Comparison of ENCODE assay signal across 13 cellular contexts in genomic region chr1:111228748-111229126, GRCh38. TPM values are rescaled to one million over a fixed set of nuclear protein-coding genes. Genes with fewer than 3 reads are reported as not detected.
DNase-seq lines count a peak whose midpoint lies in the region; ATAC-seq and TF ChIP-seq lines count a peak whose summit lies in the region.
"Had no signal": no experiment of that assay in that cellular context is flagged by ENCODE, and none has a peak within 500 bp of the region (broad histone marks: within the 10 kb centered on the region; RNA-seq: fewer than 3 reads in every experiment).

No MANE protein-coding gene starts in this region.

- TF ChIP-seq CTCF in activated B cell treated with CpG ODN at 0.5 μM for 24 hours (IDR thresholded peaks at IDR 0.05) (no peak), left lung (IDR thresholded peaks at IDR 0.05) (no peak), type B pancreatic cell (conservative IDR thresholded peaks at IDR 0.05) (no peak)

- H3K4me3 ChIP-seq in left lung: no peak overlapping the region

- H3K36me3 Mint-ChIP-seq in activated naive CD8-positive, alpha-beta T cell: no peaks in the 10 kb centered on the region
- H3K36me3 Mint-ChIP-seq in activated naive CD8-positive, alpha-beta T cell treated with anti-CD3 and anti-CD28 coated beads for 36 hours: peaks cover 1% of the 10 kb centered on the region
- H3K36me3 Mint-ChIP-seq in activated B cell treated with CpG ODN at 0.5 μM for 24 hours (ENCODE audit: low read depth) (peaks cover 3% of the 10 kb centered on the region), type B pancreatic cell (no peaks in the 10 kb centered on the region)

- CTCF ChIA-PET in activated B cell treated with CpG ODN at 0.5 μM for 24 hours (lab: Charles Lee): interaction anchor here (1.2 to 1.3 kb wide), 2 partner anchors 9 to 27 kb away, joined by 3 to 6 read pairs; no protein-coding TSS in a partner anchor

- peak overlapping the region; percentile 82 for H3K27ac Mint-ChIP-seq in activated naive CD8-positive, alpha-beta T cell
- H3K27ac Mint-ChIP-seq in activated naive CD8-positive, alpha-beta T cell treated with anti-CD3 and anti-CD28 coated beads for 36 hours: no peak overlapping the region
- peak overlapping the region; percentile 82 for H3K27ac Mint-ChIP-seq in activated B cell treated with CpG ODN at 0.5 μM for 24 hours
- H3K27ac Mint-ChIP-seq in type B pancreatic cell: peak overlapping the region; percentile 57

- no peaks in the 10 kb centered on the region for H3K27me3 ChIP-seq in left lung

- peaks cover 5 to 30% of the 10 kb centered on the region in 2 donors for H3K4me1 ChIP-seq in left lung

- intact Hi-C loops in activated B cell treated with CpG ODN at 0.5 μM for 24 hours (cut with micrococcal nuclease) (loop anchor here (1.0 kb wide), 1 partner anchor 7 kb away; no protein-coding TSS in a partner anchor), left lung (cut with DNase I) (loop anchor here in 1 of 2 donors (10.0 kb wide), 1 partner anchor 176 kb away; no protein-coding TSS in a partner anchor), posterior cingulate gyrus (cut with DNase I) (loop anchor here (5.0 kb wide), 1 partner anchor 104 kb away; no protein-coding TSS in a partner anchor)

- peak overlapping the region; percentile 56 for H3K4me3 Mint-ChIP-seq in activated naive CD8-positive, alpha-beta T cell
- H3K4me3 Mint-ChIP-seq in activated naive CD8-positive, alpha-beta T cell treated with anti-CD3 and anti-CD28 coated beads for 36 hours: no peak overlapping the region
- H3K4me3 Mint-ChIP-seq in activated B cell treated with CpG ODN at 0.5 μM for 24 hours (no peak overlapping the region), type B pancreatic cell (no peak overlapping the region)

- no peak for DNase-seq in activated naive CD8-positive, alpha-beta T cell treated with anti-CD3 and anti-CD28 coated beads for 36 hours
- no peak for DNase-seq in activated B cell treated with CpG ODN at 0.5 μM for 24 hours
- DNase-seq in left lung: no peak
- no peak for DNase-seq in type B pancreatic cell (ENCODE audit: extremely low spot score, unreplicated experiment)
- no peak for DNase-seq in posterior cingulate gyrus
- DNase-seq: activated naive CD4-positive, alpha-beta T cell treated with anti-CD3 and anti-CD28 coated beads, Interleukin-2, amount 10 ng/mL, durations not matched to agents 7 days and 5 days; NCI-H2029; small intestine had no signal

- H3K4me1 Mint-ChIP-seq in activated naive CD8-positive, alpha-beta T cell (ENCODE audit: low read depth): peaks cover 76% of the 10 kb centered on the region
- H3K4me1 Mint-ChIP-seq in activated naive CD8-positive, alpha-beta T cell treated with anti-CD3 and anti-CD28 coated beads for 36 hours: peaks cover 62% of the 10 kb centered on the region
- peaks cover 79% of the 10 kb centered on the region for H3K4me1 Mint-ChIP-seq in activated B cell treated with CpG ODN at 0.5 μM for 24 hours
- peaks cover 16% of the 10 kb centered on the region for H3K4me1 Mint-ChIP-seq in type B pancreatic cell (ENCODE audit: unreplicated experiment)

- H3K27me3 Mint-ChIP-seq in activated naive CD8-positive, alpha-beta T cell: no peaks in the 10 kb centered on the region
- no peaks in the 10 kb centered on the region for H3K27me3 Mint-ChIP-seq in activated naive CD8-positive, alpha-beta T cell treated with anti-CD3 and anti-CD28 coated beads for 36 hours
- no peaks in the 10 kb centered on the region for H3K27me3 Mint-ChIP-seq in activated B cell treated with CpG ODN at 0.5 μM for 24 hours
- H3K27me3 Mint-ChIP-seq in type B pancreatic cell: no peaks in the 10 kb centered on the region
- H3K27me3 Mint-ChIP-seq: activated naive CD4-positive, alpha-beta T cell treated with anti-CD3 and anti-CD28 coated beads, Interleukin-2, amount 10 ng/mL, durations not matched to agents 7 days and 5 days had no signal

- peak overlapping the region; percentile 41 to 53 for H3K27ac ChIP-seq in left lung
- H3K27ac ChIP-seq: KMS-11 had no signal

- H3K9me3 ChIP-seq in left lung: no peaks in the 10 kb centered on the region

- POLR2A ChIA-PET in activated B cell treated with CpG ODN at 0.5 μM for 24 hours (lab: Charles Lee): interaction anchor here (0.6 to 2.5 kb wide), 6 partner anchors 9 to 75 kb away, joined by 3 to 8 read pairs (median 4); no protein-coding TSS in a partner anchor

- no peaks in the 10 kb centered on the region for H3K9me3 Mint-ChIP-seq in activated naive CD8-positive, alpha-beta T cell (ENCODE audit: low read depth)
- H3K9me3 Mint-ChIP-seq in activated naive CD8-positive, alpha-beta T cell treated with anti-CD3 and anti-CD28 coated beads for 36 hours: no peaks in the 10 kb centered on the region
- H3K9me3 Mint-ChIP-seq in activated B cell treated with CpG ODN at 0.5 μM for 24 hours: no peaks in the 10 kb centered on the region
- H3K9me3 Mint-ChIP-seq in type B pancreatic cell: no peaks in the 10 kb centered on the region

- H3K36me3 ChIP-seq in left lung: no peaks in the 10 kb centered on the region

- ATAC-seq in activated B cell treated with CpG ODN at 0.5 μM for 24 hours (ENCODE audit: low read depth) (no peak), left lung (no peak), HG03095 (IDR thresholded peaks at IDR 0.05; ENCODE audit: unreplicated experiment) (no peak), HG03108 (IDR thresholded peaks at IDR 0.05; ENCODE audit: unreplicated experiment) (no peak)

RNA-seq across cellular contexts. Expression of gene CHI3L2, which starts 1.2 kb away (rescaled TPM):
- total RNA-seq in activated naive CD8-positive, alpha-beta T cell treated with anti-CD3 and anti-CD28 coated beads for 36 hours: 1 to 10 TPM; 5.1 to 9.2 TPM
- total RNA-seq in activated B cell treated with CpG ODN at 0.5 μM for 24 hours (19.6 and 23.6 TPM in 2 replicates), left lung (100 to 1,000 TPM in 1 of 2 donors, 1 to 10 TPM in 1; 8.0 to 222 TPM), type B pancreatic cell (ENCODE audit: low replicate concordance) (0.72 and 3.4 TPM in 2 replicates)
- total RNA-seq: fibroblast of villous mesenchyme had no signal

RNA-seq across cellular contexts. Expression of gene DENND2D, which starts 28.3 kb away (rescaled TPM):
- total RNA-seq in activated naive CD8-positive, alpha-beta T cell treated with anti-CD3 and anti-CD28 coated beads for 36 hours: 100 to 1,000 TPM; 201 to 203 TPM
- total RNA-seq in activated B cell treated with CpG ODN at 0.5 μM for 24 hours (48.9 and 58.6 TPM in 2 replicates), left lung (10 to 100 TPM; 56.6 to 78.8 TPM), type B pancreatic cell (ENCODE audit: low replicate concordance) (6.3 and 12.7 TPM in 2 replicates)
